In the genomic region with DNA sequence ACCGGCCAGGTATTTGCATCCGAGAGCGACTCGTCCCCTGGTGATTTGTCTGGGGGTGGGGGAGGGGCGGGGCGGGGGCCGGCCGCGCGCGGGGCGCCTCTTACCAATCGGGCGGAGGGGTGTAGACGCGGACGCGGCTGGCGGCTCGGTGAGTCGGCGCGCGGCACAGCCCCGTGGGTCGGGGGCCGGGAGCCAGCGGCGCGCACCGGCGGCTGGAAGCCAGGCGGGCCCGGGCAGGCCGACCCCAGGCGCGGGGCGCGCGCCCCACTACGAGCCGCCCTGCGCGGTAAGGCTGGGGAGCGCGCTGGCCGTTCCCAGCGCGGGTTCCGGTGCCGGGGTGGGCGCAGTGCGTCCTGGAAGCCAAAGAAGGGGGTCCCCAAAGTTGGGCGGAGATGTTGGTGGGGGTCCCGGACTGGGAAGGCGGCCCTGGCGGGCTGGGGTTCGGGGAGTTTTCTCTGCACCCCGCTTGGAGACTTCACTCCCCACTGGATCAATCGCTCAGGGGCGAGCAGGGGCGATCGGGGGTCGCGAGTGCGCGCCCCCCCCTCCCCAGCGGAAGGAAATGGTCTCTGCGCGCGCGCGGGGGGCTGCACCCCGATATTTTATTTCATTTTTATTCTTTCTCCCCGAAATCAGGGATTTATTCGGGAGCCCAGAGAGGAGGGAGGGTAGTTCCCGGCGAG, we compare ENCODE assay signal across 8 cellular contexts. TPM values are rescaled to one million over a fixed set of nuclear protein-coding genes. Genes with fewer than 3 reads are reported as not detected.
DNase-seq lines count a peak whose midpoint lies in the region; TF ChIP-seq lines count a peak whose summit lies in the region.

A gene with protein sequence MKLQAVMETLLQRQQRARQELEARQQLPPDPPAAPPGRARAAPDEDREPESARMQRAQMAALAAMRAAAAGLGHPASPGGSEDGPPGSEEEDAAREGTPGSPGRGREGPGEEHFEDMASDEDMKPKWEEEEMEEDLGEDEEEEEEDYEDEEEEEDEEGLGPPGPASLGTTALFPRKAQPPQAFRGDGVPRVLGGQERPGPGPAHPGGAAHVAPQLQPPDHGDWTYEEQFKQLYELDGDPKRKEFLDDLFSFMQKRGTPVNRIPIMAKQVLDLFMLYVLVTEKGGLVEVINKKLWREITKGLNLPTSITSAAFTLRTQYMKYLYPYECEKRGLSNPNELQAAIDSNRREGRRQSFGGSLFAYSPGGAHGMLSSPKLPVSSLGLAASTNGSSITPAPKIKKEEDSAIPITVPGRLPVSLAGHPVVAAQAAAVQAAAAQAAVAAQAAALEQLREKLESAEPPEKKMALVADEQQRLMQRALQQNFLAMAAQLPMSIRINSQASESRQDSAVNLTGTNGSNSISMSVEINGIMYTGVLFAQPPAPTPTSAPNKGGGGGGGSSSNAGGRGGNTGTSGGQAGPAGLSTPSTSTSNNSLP (plus strand): TSS at position 124 of the 683 bp plus-strand sequence. CDS start 3,494 bp downstream, outside the sequence.

- peak within 1 kb of the TSS; percentile 80 for H3K27ac Mint-ChIP-seq in activated T-helper 2 cell treated with anti-CD3 and anti-CD28 coated beads, Interferon-gamma antibody, Interleukin-2, Interleukin-4, amounts not matched to agents 10 μg/mL and 5 μg/mL and 100 μg/mL, durations not matched to agents 14 hours and 24 hours and 36 hours

- peak within 1 kb of the TSS; percentile 83 for H3K4me3 Mint-ChIP-seq in activated T-helper 2 cell treated with anti-CD3 and anti-CD28 coated beads, Interferon-gamma antibody, Interleukin-2, Interleukin-4, amounts not matched to agents 10 μg/mL and 5 μg/mL and 100 μg/mL, durations not matched to agents 14 hours and 24 hours and 36 hours (ENCODE audit: low read depth)

- peaks cover 33% of the 10 kb centered on the region for H4K20me1 ChIP-seq in BLaER1

- H3K27ac ChIP-seq in BLaER1 (peak within 1 kb of the TSS; percentile 91), HUES48 (ENCODE audit: low read depth, low read length) (peak within 1 kb of the TSS; percentile 89), left ventricle myocardium inferior (replicated peaks) (peak within 1 kb of the TSS; percentile 88)

- H3K4me2 ChIP-seq in BLaER1: peak within 1 kb of the TSS; percentile 91

- H3K9me3 ChIP-seq in BLaER1 (no peaks in the 10 kb centered on the region), HUES48 (ENCODE audit: control insufficient read depth, insufficient read depth, low read length) (no peaks in the 10 kb centered on the region), left ventricle myocardium inferior (replicated peaks) (no peaks in the 10 kb centered on the region)

- DNase-seq in activated T-helper 2 cell treated with anti-CD3 and anti-CD28 coated beads, Interferon-gamma antibody, Interleukin-2, Interleukin-4, amounts not matched to agents 10 μg/mL and 5 μg/mL and 100 μg/mL, durations not matched to agents 14 hours and 24 hours and 36 hours (ENCODE audit: low spot score): no peak
- DNase-seq in left ventricle myocardium inferior (peak; percentile 48), retinal pigment epithelial cell (ENCODE audit: low read depth) (no peak), middle frontal gyrus (ENCODE audit: extremely low spot score, low spot score) (no peak), NCI-H1105 treated with DMSO at 0.1 percent for 48 hours (lab: John Stamatoyannopoulos, UW) (no peak)

- no peaks in the 10 kb centered on the region for H3K27me3 Mint-ChIP-seq in activated T-helper 2 cell treated with anti-CD3 and anti-CD28 coated beads, Interferon-gamma antibody, Interleukin-2, Interleukin-4, amounts not matched to agents 10 μg/mL and 5 μg/mL and 100 μg/mL, durations not matched to agents 14 hours and 24 hours and 36 hours (ENCODE audit: low read depth)

- TF ChIP-seq CTCF in left ventricle myocardium inferior (IDR thresholded peaks at IDR 0.05; ENCODE audit: borderline replicate concordance): no peak
- TF ChIP-seq CTCF in retinal pigment epithelial cell (conservative IDR thresholded peaks at IDR 0.05; ENCODE audit: low read depth, low read length): no peak

- H3K4me1 ChIP-seq in BLaER1 (peaks cover 33% of the 10 kb centered on the region), HUES48 (ENCODE audit: control insufficient read depth, insufficient read depth, low read length) (no peaks in the 10 kb centered on the region), left ventricle myocardium inferior (peaks cover 53% of the 10 kb centered on the region)

- H3K9ac ChIP-seq in BLaER1: peak within 1 kb of the TSS; percentile 91
- peak within 1 kb of the TSS; percentile 45; the same call in 1 of the 2 replicates for H3K9ac ChIP-seq in HUES48 (ENCODE audit: low read depth, low read length)

- peaks cover 4% of the 10 kb centered on the region for H3K36me3 Mint-ChIP-seq in activated T-helper 2 cell treated with anti-CD3 and anti-CD28 coated beads, Interferon-gamma antibody, Interleukin-2, Interleukin-4, amounts not matched to agents 10 μg/mL and 5 μg/mL and 100 μg/mL, durations not matched to agents 14 hours and 24 hours and 36 hours (ENCODE audit: low read depth)

- H3K36me3 ChIP-seq in BLaER1 (peaks cover 23% of the 10 kb centered on the region), HUES48 (ENCODE audit: control insufficient read depth, insufficient read depth, low read length) (peaks cover 15% of the 10 kb centered on the region), left ventricle myocardium inferior (peaks cover 7% of the 10 kb centered on the region)

- TF ChIP-seq POLR2A in GM18526 (IDR thresholded peaks at IDR 0.05; ENCODE audit: extremely low read depth, insufficient read length): peak; percentile 65

- H3K4me3 ChIP-seq in BLaER1: peak within 1 kb of the TSS; percentile 90
- peak within 1 kb of the TSS; percentile 87 for H3K4me3 ChIP-seq in HUES48 (ENCODE audit: low read depth, low read length)
- peak within 1 kb of the TSS; percentile 91 for H3K4me3 ChIP-seq in left ventricle myocardium inferior
- H3K4me3 ChIP-seq in retinal pigment epithelial cell (ENCODE audit: low read length): peak within 1 kb of the TSS; percentile 74

- no peaks in the 10 kb centered on the region for H3K9me3 Mint-ChIP-seq in activated T-helper 2 cell treated with anti-CD3 and anti-CD28 coated beads, Interferon-gamma antibody, Interleukin-2, Interleukin-4, amounts not matched to agents 10 μg/mL and 5 μg/mL and 100 μg/mL, durations not matched to agents 14 hours and 24 hours and 36 hours

- H3K4me1 Mint-ChIP-seq in activated T-helper 2 cell treated with anti-CD3 and anti-CD28 coated beads, Interferon-gamma antibody, Interleukin-2, Interleukin-4, amounts not matched to agents 10 μg/mL and 5 μg/mL and 100 μg/mL, durations not matched to agents 14 hours and 24 hours and 36 hours (ENCODE audit: low read depth): peaks cover 8% of the 10 kb centered on the region

- H3K27me3 ChIP-seq in BLaER1: peaks cover 11% of the 10 kb centered on the region
- H3K27me3 ChIP-seq in HUES48 (ENCODE audit: control insufficient read depth, insufficient read depth, low read length): peaks cover 5% of the 10 kb centered on the region
- H3K27me3 ChIP-seq in left ventricle myocardium inferior (ENCODE audit: low read depth): peaks cover 5% of the 10 kb centered on the region

- intact Hi-C loops in activated T-helper 2 cell treated with anti-CD3 and anti-CD28 coated beads, Interferon-gamma antibody, Interleukin-2, Interleukin-4, amounts not matched to agents 10 μg/mL and 5 μg/mL and 100 μg/mL, durations not matched to agents 14 hours and 24 hours and 36 hours (cut with micrococcal nuclease): loop anchor here (1.0 to 10.0 kb wide), 5 partner anchors 58 to 316 kb away; a partner anchor contains a TSS
- intact Hi-C loops in left ventricle myocardium inferior (cut with micrococcal nuclease): loop anchor here (10.0 kb wide), 1 partner anchor 161 kb away; no protein-coding TSS in a partner anchor

RNA-seq across cellular contexts. Expression of the gene that starts here (rescaled TPM):
- 42.0 and 42.6 TPM in 2 replicates for total RNA-seq in activated T-helper 2 cell treated with anti-CD3 and anti-CD28 coated beads, Interferon-gamma antibody, Interleukin-2, Interleukin-4, amounts not matched to agents 10 μg/mL and 5 μg/mL and 100 μg/mL, durations not matched to agents 14 hours and 24 hours and 36 hours
- total RNA-seq in left ventricle myocardium inferior: 4.8 TPM
